1 cellular context compared by ENCODE assay signal in the genomic region with DNA sequence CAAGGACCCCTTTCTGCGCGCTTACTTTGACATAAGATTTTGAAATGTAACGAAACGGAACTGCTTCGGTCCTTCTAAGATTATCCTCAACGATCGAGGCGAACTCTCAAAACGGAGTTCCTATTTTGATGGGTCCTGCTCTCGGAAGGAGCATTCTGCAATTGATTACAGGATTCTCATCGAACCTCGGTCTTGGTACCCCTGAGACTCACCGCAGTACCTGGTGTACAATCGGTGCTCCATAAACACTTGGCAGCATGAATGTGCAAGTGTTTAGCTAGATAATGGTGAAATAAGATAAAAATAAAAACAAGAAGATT.
TF ChIP-seq lines count a peak whose summit lies in the region.

No MANE protein-coding gene starts in this region.

TF ChIP-seq in HCT116, 20 proteins besides CTCF, POLR2A, EP300 and RAD21 (continued from another document):
- TF ChIP-seq, protein P1, sequence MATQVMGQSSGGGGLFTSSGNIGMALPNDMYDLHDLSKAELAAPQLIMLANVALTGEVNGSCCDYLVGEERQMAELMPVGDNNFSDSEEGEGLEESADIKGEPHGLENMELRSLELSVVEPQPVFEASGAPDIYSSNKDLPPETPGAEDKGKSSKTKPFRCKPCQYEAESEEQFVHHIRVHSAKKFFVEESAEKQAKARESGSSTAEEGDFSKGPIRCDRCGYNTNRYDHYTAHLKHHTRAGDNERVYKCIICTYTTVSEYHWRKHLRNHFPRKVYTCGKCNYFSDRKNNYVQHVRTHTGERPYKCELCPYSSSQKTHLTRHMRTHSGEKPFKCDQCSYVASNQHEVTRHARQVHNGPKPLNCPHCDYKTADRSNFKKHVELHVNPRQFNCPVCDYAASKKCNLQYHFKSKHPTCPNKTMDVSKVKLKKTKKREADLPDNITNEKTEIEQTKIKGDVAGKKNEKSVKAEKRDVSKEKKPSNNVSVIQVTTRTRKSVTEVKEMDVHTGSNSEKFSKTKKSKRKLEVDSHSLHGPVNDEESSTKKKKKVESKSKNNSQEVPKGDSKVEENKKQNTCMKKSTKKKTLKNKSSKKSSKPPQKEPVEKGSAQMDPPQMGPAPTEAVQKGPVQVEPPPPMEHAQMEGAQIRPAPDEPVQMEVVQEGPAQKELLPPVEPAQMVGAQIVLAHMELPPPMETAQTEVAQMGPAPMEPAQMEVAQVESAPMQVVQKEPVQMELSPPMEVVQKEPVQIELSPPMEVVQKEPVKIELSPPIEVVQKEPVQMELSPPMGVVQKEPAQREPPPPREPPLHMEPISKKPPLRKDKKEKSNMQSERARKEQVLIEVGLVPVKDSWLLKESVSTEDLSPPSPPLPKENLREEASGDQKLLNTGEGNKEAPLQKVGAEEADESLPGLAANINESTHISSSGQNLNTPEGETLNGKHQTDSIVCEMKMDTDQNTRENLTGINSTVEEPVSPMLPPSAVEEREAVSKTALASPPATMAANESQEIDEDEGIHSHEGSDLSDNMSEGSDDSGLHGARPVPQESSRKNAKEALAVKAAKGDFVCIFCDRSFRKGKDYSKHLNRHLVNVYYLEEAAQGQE (IDR thresholded peaks at IDR 0.05; ENCODE audit: low read depth) = no peak
- TF ChIP-seq EGR1 (IDR thresholded peaks at IDR 0.05; ENCODE audit: low read depth) (no peak), SIN3A (IDR thresholded peaks at IDR 0.05; ENCODE audit: low read depth) (no peak), ZNF274 (IDR thresholded peaks at IDR 0.05; ENCODE audit: low read depth, low read length) (no peak), SRF (IDR thresholded peaks at IDR 0.05; ENCODE audit: low read depth) (no peak), TCF7L2 (IDR thresholded peaks at IDR 0.05; ENCODE audit: borderline replicate concordance, extremely low read depth, insufficient read depth, insufficient read length) (no peak), ZFX (IDR thresholded peaks at IDR 0.05) (no peak), POLR2AphosphoS5 (IDR thresholded peaks at IDR 0.05; ENCODE audit: low read depth, low read length) (no peak), ZBTB33 (IDR thresholded peaks at IDR 0.05; ENCODE audit: extremely low read depth, insufficient replicate concordance, low read length) (no peak)
